11 cellular contexts compared by ENCODE assay signal in genomic region chr21:46191257-46191685, GRCh38. TPM values are rescaled to one million over a fixed set of nuclear protein-coding genes. Genes with fewer than 3 reads are reported as not detected.
DNase-seq lines count a peak whose midpoint lies in the region; ATAC-seq and TF ChIP-seq lines count a peak whose summit lies in the region.
"Had no signal": no experiment of that assay in that cellular context is flagged by ENCODE, and none has a peak within 500 bp of the region (broad histone marks: within the 10 kb centered on the region; RNA-seq: fewer than 3 reads in every experiment).

No MANE protein-coding gene starts in this region.

- H3K9me3 ChIP-seq in NT2/D1 (ENCODE audit: insufficient read depth, low read length) (no peaks in the 10 kb centered on the region), mucosa of descending colon (no peaks in the 10 kb centered on the region)

- peak overlapping the region; percentile 33 for H3K9ac ChIP-seq in NT2/D1 (ENCODE audit: insufficient read length, low read depth)

- H3K4me1 ChIP-seq in NT2/D1 (ENCODE audit: insufficient read depth, insufficient read length) (peaks cover 37% of the 10 kb centered on the region), mucosa of descending colon (ENCODE audit: low read depth) (no peaks in the 10 kb centered on the region)

- TF ChIP-seq CTCF in AG09309 (IDR thresholded peaks at IDR 0.05; ENCODE audit: control insufficient read depth, insufficient read depth, low read depth, low read length, missing control alignments) (no peak), mucosa of descending colon (IDR thresholded peaks at IDR 0.05) (no peak), Calu3 (IDR thresholded peaks at IDR 0.05; ENCODE audit: unreplicated experiment) (no peak)

- no peaks in the 10 kb centered on the region for H3K9me3 Mint-ChIP-seq in Calu3 (ENCODE audit: low read depth, unreplicated experiment)
- H3K9me3 Mint-ChIP-seq: activated naive CD8-positive, alpha-beta T cell treated with anti-CD3 and anti-CD28 coated beads, Interleukin-2, amount 10 ng/mL, durations not matched to agents 7 days and 5 days; CD8-positive, alpha-beta memory T cell had no signal

- CTCF ChIA-PET in Calu3 (lab: Charles Lee), result no interaction called here

- H3K27ac Mint-ChIP-seq in Calu3 (ENCODE audit: unreplicated experiment), result no peak overlapping the region
- H3K27ac Mint-ChIP-seq: activated naive CD8-positive, alpha-beta T cell treated with anti-CD3 and anti-CD28 coated beads, Interleukin-2, amount 10 ng/mL, durations not matched to agents 7 days and 5 days had no signal

- H3K36me3 ChIP-seq in NT2/D1 (ENCODE audit: insufficient read depth, insufficient read length, low read length) (peaks cover 82% of the 10 kb centered on the region), mucosa of descending colon (ENCODE audit: low read depth) (no peaks in the 10 kb centered on the region)

- no peaks in the 10 kb centered on the region for H3K27me3 ChIP-seq in NT2/D1 (ENCODE audit: insufficient read depth, insufficient read length)

- intact Hi-C loops in mucosa of descending colon (cut with DNase I, micrococcal nuclease), result no loop called here
- intact Hi-C loops in Calu3 (cut with micrococcal nuclease; ENCODE audit: unreplicated experiment), result no loop called here

- H3K36me3 Mint-ChIP-seq in Calu3 (ENCODE audit: insufficient read depth, unreplicated experiment), result peaks cover 28% of the 10 kb centered on the region

- no TSS peak for BruUV-seq in Calu3 (replicated peaks; lab: Mats Ljungman, UMichigan)

- no peaks in the 10 kb centered on the region for H3K27me3 Mint-ChIP-seq in Calu3 (ENCODE audit: unreplicated experiment)
- H3K27me3 Mint-ChIP-seq: activated naive CD8-positive, alpha-beta T cell treated with anti-CD3 and anti-CD28 coated beads, Interleukin-2, amount 10 ng/mL, durations not matched to agents 7 days and 5 days; CD8-positive, alpha-beta memory T cell had no signal

- H3K4me3 ChIP-seq in AG09309 (ENCODE audit: control insufficient read depth, low read depth, low read length) (no peak overlapping the region), NT2/D1 (ENCODE audit: insufficient read length, low read depth) (no peak overlapping the region), mucosa of descending colon (no peak overlapping the region)

- ATAC-seq in mucosa of descending colon (peak; percentile 32), GM21360 (IDR thresholded peaks at IDR 0.05; ENCODE audit: unreplicated experiment) (no peak)

- DNase-seq in AG09309 (ENCODE audit: low read depth) (peak; percentile 45), NT2/D1 (ENCODE audit: low read depth, low spot score) (no peak), ecto neural progenitor cell (ENCODE audit: low spot score) (peak; percentile 32), mucosa of descending colon (peak in 1 of 3 donors; percentile 22), Calu3 (no peak), iPS-NIHi7 (ENCODE audit: extremely low spot score) (no peak), NCI-H187 treated with DMSO at 0.1 percent for 48 hours (lab: John Stamatoyannopoulos, UW) (no peak)
- DNase-seq: activated naive CD8-positive, alpha-beta T cell treated with anti-CD3 and anti-CD28 coated beads, Interleukin-2, amount 10 ng/mL, durations not matched to agents 7 days and 5 days; stimulated activated CD4-positive, alpha-beta T cell treated with anti-CD3 and anti-CD28 coated beads, Interleukin-4, amount 100 ng/mL, for 1 hour had no signal

- no peak overlapping the region for H3K4me3 Mint-ChIP-seq in Calu3 (ENCODE audit: low read depth, unreplicated experiment)
- H3K4me3 Mint-ChIP-seq: activated naive CD8-positive, alpha-beta T cell treated with anti-CD3 and anti-CD28 coated beads, Interleukin-2, amount 10 ng/mL, durations not matched to agents 7 days and 5 days; CD8-positive, alpha-beta memory T cell had no signal

- H3K4me1 Mint-ChIP-seq in Calu3 (ENCODE audit: low read depth, unreplicated experiment), result peaks cover 16% of the 10 kb centered on the region
- H3K4me1 Mint-ChIP-seq: activated naive CD8-positive, alpha-beta T cell treated with anti-CD3 and anti-CD28 coated beads, Interleukin-2, amount 10 ng/mL, durations not matched to agents 7 days and 5 days; CD8-positive, alpha-beta memory T cell had no signal

RNA-seq across cellular contexts. Expression of gene SPATC1L, which starts 7.0 kb away (rescaled TPM):
- total RNA-seq in mucosa of descending colon, result 10 to 100 TPM in 1 of 3 donors, 1 to 10 TPM in 2; 4.6 to 10.9 (median 4.6) TPM
- 4.4 and 5.5 TPM in 2 replicates for total RNA-seq in Calu3 (2022)

RNA-seq across cellular contexts. Expression of gene FTCD, which starts 35.9 kb away (rescaled TPM):
- total RNA-seq in mucosa of descending colon (1 to 10 TPM in 1 of 3 donors, under 1 TPM in 1, not detected in 1; 0.36 to 2.1 TPM), Calu3 (2022) (0.31 and 1.3 TPM in 2 replicates)
- total RNA-seq: CD8-positive, alpha-beta memory T cell had no signal

RNA-seq across cellular contexts. Expression of gene LSS, which starts 37.3 kb away (rescaled TPM):
- 10 to 100 TPM; 72.6 to 84.8 (median 81.1) TPM for total RNA-seq in mucosa of descending colon
- total RNA-seq in Calu3 (2022), result 53.3 and 55.1 TPM in 2 replicates

Comparison
In these comparisons a context has a peak if more than half of its experiments do, and no peak if none do; other contexts are left out.
1. DNase-seq: peak in AG09309 (single experiment) and ecto neural progenitor cell (single experiment); none in NT2/D1 (single experiment), Calu3 (single experiment), iPS-NIHi7 (single experiment) and NCI-H187 treated with DMSO at 0.1 percent for 48 hours (single experiment).